In genomic region chr5:96641368-96641767, GRCh38 we compare ENCODE assay signal across 15 cellular contexts.
"Had no signal": no experiment of that assay in that cellular context is flagged by ENCODE, and none has a peak within 500 bp of the region (broad histone marks: within the 10 kb centered on the region; RNA-seq: fewer than 3 reads in every experiment).

No MANE protein-coding gene starts in this region.

- H3K27ac ChIP-seq: left ventricle myocardium inferior had no signal

- ATAC-seq: activated naive CD4-positive, alpha-beta T cell treated with anti-CD3 and anti-CD28 coated beads, Interleukin-2, amount 50 U/mL, for 72 hours had no signal

- H3K9me3 ChIP-seq: left ventricle myocardium inferior had no signal

- H3K4me3 ChIP-seq: left ventricle myocardium inferior had no signal

- H3K4me1 ChIP-seq: left ventricle myocardium inferior had no signal

- FAIRE-seq: islet of Langerhans, TTC549 had no signal

- DNase-seq: activated CD4-positive, alpha-beta T cell treated with anti-CD3 and anti-CD28 coated beads, Interleukin-2, amount 50 U/mL, for 4 hours; activated effector memory CD4-positive, alpha-beta T cell treated with Interleukin-2 at 50 U/mL for 16 hours; activated T-cell treated with anti-CD3 and anti-CD28 coated beads, Interleukin-2, amount 50 U/mL, for 24 hours; amygdala; dermis blood vessel endothelial cell; erythroblast; foreskin melanocyte; head of caudate nucleus; left ventricle myocardium inferior; stimulated activated CD4-positive, alpha-beta T cell treated with anti-CD3 and anti-CD28 coated beads, Interleukin-12 subunit alpha, Interleukin-12 subunit beta, amount 100 ng/mL, for 4 hours; stimulated activated naive CD4-positive, alpha-beta T cell treated with Interleukin-2 at 50 U/mL for 16 hours; T-helper 1 cell had no signal

- H3K36me3 ChIP-seq: left ventricle myocardium inferior had no signal
